ENCODE assay signal across 1 cellular context in genomic region chr3:43958005-43958770, GRCh38.
TF ChIP-seq lines count a peak whose summit lies in the region.

No MANE protein-coding gene starts in this region.

TF ChIP-seq in GM12878, 131 proteins besides CTCF, POLR2A, EP300 and RAD21:
- no peak for TF ChIP-seq RUNX3 (IDR thresholded peaks at IDR 0.05; ENCODE audit: low read length)
- peak; percentile 77 for TF ChIP-seq SPI1 (IDR thresholded peaks at IDR 0.05; ENCODE audit: borderline replicate concordance, insufficient read depth, low read depth, low read length)
